ENCODE assay signal across 8 cellular contexts in the genomic region with DNA sequence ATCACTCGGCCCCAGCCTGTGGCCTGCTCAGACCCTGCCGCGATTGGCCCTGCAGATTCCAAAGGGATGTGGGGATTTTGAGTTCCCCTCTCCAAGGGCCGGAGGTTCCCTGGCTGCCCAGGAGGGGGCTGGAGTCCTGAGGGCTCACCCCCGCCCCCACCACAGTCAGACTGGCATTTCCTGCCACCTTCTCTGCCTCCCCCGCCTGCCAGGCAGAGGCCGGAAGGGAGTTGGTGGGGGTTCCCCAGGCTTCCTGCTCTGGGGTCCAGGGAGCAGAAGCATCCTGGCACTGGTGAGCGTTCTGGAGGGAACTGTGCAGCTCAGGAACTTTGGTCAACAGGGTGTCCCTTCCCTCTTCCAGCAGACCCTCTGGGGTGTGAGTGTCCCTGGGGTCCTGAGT.
DNase-seq lines count a peak whose midpoint lies in the region; ATAC-seq and TF ChIP-seq lines count a peak whose summit lies in the region.

No MANE protein-coding gene starts in this region.

- 45% methylated on average over 8 of the region's 8 CpGs for WGBS in right cardiac atrium
- WGBS in stomach, 5 donors, result 55 to 74% (median 66%) methylated on average over 7 to 8 of the region's 8 CpGs

- intact Hi-C loops in right cardiac atrium (cut with DNase I), result no loop called here
- intact Hi-C loops in stomach (cut with DNase I; ENCODE audit: low total_unique reads), result no loop called here

- peak; percentile 5 to 24 for ATAC-seq in right cardiac atrium

- H3K4me1 ChIP-seq in Loucy (ENCODE audit: insufficient read depth, low read length, poor library complexity, severe bottlenecking) (peaks cover 75% of the 10 kb centered on the region), right cardiac atrium (ENCODE audit: control insufficient read depth, insufficient read depth, low read length) (peaks cover 21% of the 10 kb centered on the region), stomach (peaks cover 28 to 94% (median 69%) of the 10 kb centered on the region in 4 donors)

- H3K27me3 ChIP-seq in Loucy (ENCODE audit: insufficient read depth, low read length, poor library complexity, severe bottlenecking), result no peaks in the 10 kb centered on the region
- H3K27me3 ChIP-seq in right cardiac atrium (ENCODE audit: control insufficient read depth, insufficient read depth), result no peaks in the 10 kb centered on the region
- no peaks in the 10 kb centered on the region for H3K27me3 ChIP-seq in stomach

- TF ChIP-seq POLR2A in stomach (IDR thresholded peaks at IDR 0.05), result no peak

- H3K9me3 ChIP-seq in Loucy (ENCODE audit: insufficient read depth, low read depth, low read length), result peaks cover 4% of the 10 kb centered on the region; the same call in 1 of the 2 replicates
- H3K9me3 ChIP-seq in right cardiac atrium (ENCODE audit: control insufficient read depth, low read length), result no peaks in the 10 kb centered on the region
- H3K9me3 ChIP-seq in stomach, result peaks cover 0 to 8% (median 0%) of the 10 kb centered on the region in 4 donors

- TF ChIP-seq CTCF in Loucy (conservative IDR thresholded peaks at IDR 0.05; ENCODE audit: low read length) (peak; percentile 38; the same call in 1 of the 2 replicates), stomach (IDR thresholded peaks at IDR 0.05) (no peak)

- peaks cover 8% of the 10 kb centered on the region for H4K20me1 ChIP-seq in Loucy (ENCODE audit: insufficient read depth, low read length, poor library complexity, severe bottlenecking)

- H3K27ac ChIP-seq in right cardiac atrium (ENCODE audit: low read length) (peak overlapping the region; percentile 13), stomach (peak overlapping the region in 4 of 5 donors; percentile 8 to 71 (median 54))

- peak; percentile 72 for DNase-seq in activated CD8-positive, alpha-beta memory T cell treated with anti-CD3 and anti-CD28 coated beads, Interleukin-2, amount 50 U/mL, for 48 hours
- no peak for DNase-seq in right cardiac atrium
- DNase-seq in stomach, result no peak
- DNase-seq in NCI-H2227 (lab: John Stamatoyannopoulos, UW; ENCODE audit: unreplicated experiment), result no peak
- no peak for DNase-seq in SKM-1 treated with dmso at 0.1 percent for 144 hours (lab: John Stamatoyannopoulos, UW; ENCODE audit: unreplicated experiment)
- DNase-seq in cortex of kidney (lab: John Stamatoyannopoulos, UW), result no peak
- DNase-seq in SK-N-DZ (ENCODE audit: low spot score), result no peak

- peaks cover 4% of the 10 kb centered on the region; the same call in 1 of the 2 replicates for H3F3A ChIP-seq in Loucy (ENCODE audit: low read depth)

- H3K4me2 ChIP-seq in Loucy (ENCODE audit: low read depth, low read length, poor library complexity, severe bottlenecking), result peak overlapping the region; percentile 97

- H3K4me3 ChIP-seq in Loucy (ENCODE audit: low read length, poor library complexity, severe bottlenecking) (peak overlapping the region; percentile 74), right cardiac atrium (ENCODE audit: low read length) (no peak overlapping the region), stomach (peak overlapping the region in 3 of 4 donors; percentile 8 to 34 (median 15))

- H3K36me3 ChIP-seq in Loucy (ENCODE audit: insufficient read depth, low read length) (peaks cover 9% of the 10 kb centered on the region), stomach (peaks cover 0 to 7% (median 5%) of the 10 kb centered on the region in 4 donors)

- H3K9ac ChIP-seq in Loucy (ENCODE audit: low read depth, low read length, poor library complexity, severe bottlenecking), result peak overlapping the region; percentile 89

- no peak for TF ChIP-seq EP300 in stomach (IDR thresholded peaks at IDR 0.05)

- peaks cover 93% of the 10 kb centered on the region for H3K79me2 ChIP-seq in Loucy (ENCODE audit: insufficient read depth, low read length)

- H3K9me2 ChIP-seq in Loucy (replicated peaks; ENCODE audit: low read depth, low read length), result no peaks in the 10 kb centered on the region

- H2AFZ ChIP-seq in Loucy (ENCODE audit: low read length), result no peak overlapping the region
